Comparison of ENCODE assay signal across 9 cellular contexts in genomic region chr16:88383401-88384221, GRCh38. TPM values are rescaled to one million over a fixed set of nuclear protein-coding genes. Genes with fewer than 3 reads are reported as not detected.
DNase-seq lines count a peak whose midpoint lies in the region; ATAC-seq, FAIRE-seq and TF ChIP-seq lines count a peak whose summit lies in the region.
"Had no signal": no experiment of that assay in that cellular context is flagged by ENCODE, and none has a peak within 500 bp of the region (broad histone marks: within the 10 kb centered on the region; RNA-seq: fewer than 3 reads in every experiment).

No MANE protein-coding gene starts in this region.

- peaks cover 42% of the 10 kb centered on the region for H4K20me1 ChIP-seq in astrocyte (ENCODE audit: insufficient read depth, low read length)

- TF ChIP-seq CTCF in astrocyte (IDR thresholded peaks at IDR 0.05; ENCODE audit: insufficient read depth, low read depth, low read length) = peak; percentile 15
- peak in 4 of 7 experiments; percentile 13 to 53 (median 44) for TF ChIP-seq CTCF in stomach (IDR thresholded peaks at IDR 0.05)

- no peaks in the 10 kb centered on the region for H3K27me3 Mint-ChIP-seq in astrocyte (ENCODE audit: low read depth, unreplicated experiment)
- H3K27me3 Mint-ChIP-seq in activated T-helper 17 cell treated with anti-CD3 and anti-CD28 coated beads, Interleukin-2, amount 50 U/mL, for 72 hours = peaks cover 30% of the 10 kb centered on the region

- H3K36me3 Mint-ChIP-seq in astrocyte (ENCODE audit: low read depth, unreplicated experiment) = peaks cover 9% of the 10 kb centered on the region
- H3K36me3 Mint-ChIP-seq in activated T-helper 17 cell treated with anti-CD3 and anti-CD28 coated beads, Interleukin-2, amount 50 U/mL, for 72 hours (ENCODE audit: low read depth) = no peaks in the 10 kb centered on the region

- peak overlapping the region; percentile 50 for H2AFZ ChIP-seq in astrocyte (ENCODE audit: low read depth, low read length)

- H3K9ac ChIP-seq in astrocyte (ENCODE audit: low read length) = peak overlapping the region; percentile 86

- 1 to 3% (median 2%) methylated on average over 8 to 94 of the region's 94 CpGs for WGBS in stomach, 5 donors

- H3K4me3 ChIP-seq in astrocyte (ENCODE audit: insufficient read depth, low read depth, low read length) = peak overlapping the region; percentile 74
- peak overlapping the region; percentile 41 to 49 (median 46) for H3K4me3 ChIP-seq in stomach

- no peak for TF ChIP-seq EP300 in stomach (IDR thresholded peaks at IDR 0.05)

- TF ChIP-seq POLR2A in stomach (IDR thresholded peaks at IDR 0.05) = no peak

- H3K27me3 ChIP-seq in astrocyte (ENCODE audit: insufficient read depth, low read length) (no peaks in the 10 kb centered on the region), stomach (peaks cover 0 to 82% (median 29%) of the 10 kb centered on the region in 3 donors)

- H3K4me3 Mint-ChIP-seq in astrocyte (ENCODE audit: unreplicated experiment) = peak overlapping the region; percentile 88
- no peak overlapping the region for H3K4me3 Mint-ChIP-seq in activated T-helper 17 cell treated with anti-CD3 and anti-CD28 coated beads, Interleukin-2, amount 50 U/mL, for 72 hours

- H3K79me2 ChIP-seq in astrocyte (ENCODE audit: insufficient read depth, low read length) = peaks cover 52% of the 10 kb centered on the region

- H3K4me1 ChIP-seq in astrocyte (ENCODE audit: insufficient read depth, low read length) (peaks cover 32% of the 10 kb centered on the region), stomach (peaks cover 28 to 38% (median 34%) of the 10 kb centered on the region in 4 donors)

- H3K36me3 ChIP-seq in astrocyte (ENCODE audit: insufficient read depth, low read length) = no peaks in the 10 kb centered on the region
- H3K36me3 ChIP-seq in stomach = no peaks in the 10 kb centered on the region

- peak overlapping the region; percentile 71 for H3K27ac ChIP-seq in astrocyte (ENCODE audit: low read depth, low read length)
- H3K27ac ChIP-seq in stomach = peak overlapping the region in 1 of 5 donors; percentile 18

- H3K9me3 ChIP-seq in astrocyte (ENCODE audit: insufficient read depth, low read depth, low read length) (no peaks in the 10 kb centered on the region), stomach (no peaks in the 10 kb centered on the region)

- H3K4me1 Mint-ChIP-seq in astrocyte (ENCODE audit: low read depth, unreplicated experiment) = peaks cover 11% of the 10 kb centered on the region
- no peaks in the 10 kb centered on the region for H3K4me1 Mint-ChIP-seq in activated T-helper 17 cell treated with anti-CD3 and anti-CD28 coated beads, Interleukin-2, amount 50 U/mL, for 72 hours

- peak overlapping the region; percentile 90 for H3K4me2 ChIP-seq in astrocyte (ENCODE audit: low read length)

- peaks cover 4% of the 10 kb centered on the region for H3K9me3 Mint-ChIP-seq in astrocyte (ENCODE audit: unreplicated experiment)
- H3K9me3 Mint-ChIP-seq in activated T-helper 17 cell treated with anti-CD3 and anti-CD28 coated beads, Interleukin-2, amount 50 U/mL, for 72 hours = no peaks in the 10 kb centered on the region

- intact Hi-C loops in stomach (cut with DNase I; ENCODE audit: low total_unique reads) = no loop called here

- H3K27ac Mint-ChIP-seq in astrocyte (ENCODE audit: unreplicated experiment) = peak overlapping the region; percentile 88
- H3K27ac Mint-ChIP-seq in activated T-helper 17 cell treated with anti-CD3 and anti-CD28 coated beads, Interleukin-2, amount 50 U/mL, for 72 hours = no peak overlapping the region

- no peak for FAIRE-seq in astrocyte (lab: Jason Lieb, UNC)
- FAIRE-seq: A204.1 had no signal

- ATAC-seq in activated T-helper 17 cell treated with anti-CD3 and anti-CD28 coated beads, Interleukin-2, amount 50 U/mL, for 72 hours (replicated peaks) = no peak
- ATAC-seq in HG03139 (IDR thresholded peaks at IDR 0.05; ENCODE audit: unreplicated experiment) = no peak

- peak; percentile 67 for DNase-seq in DMS 273 (lab: John Stamatoyannopoulos, UW; ENCODE audit: unreplicated experiment)
- DNase-seq in DMS 273 treated with DMSO at 0.1 percent for 48 hours (lab: John Stamatoyannopoulos, UW) = no peak
- DNase-seq in astrocyte (ENCODE audit: low read depth) = peak; percentile 27
- DNase-seq in islet precursor cell = peak; percentile 75
- peak; percentile 43 for DNase-seq in stomach
- no peak for DNase-seq in NCI-H2171 treated with DMSO at 0.1 percent for 48 hours (lab: John Stamatoyannopoulos, UW)

RNA-seq across cellular contexts. Expression of gene ZNF469, which starts 0.9 kb away (rescaled TPM):
- total RNA-seq in astrocyte = 17.7 and 29.4 TPM in 2 replicates
- 1 to 10 TPM in 3 of 5 donors, under 1 TPM in 2; under 0.01 to 6.2 (median 1.1) TPM for total RNA-seq in stomach
- under 1 TPM; 0.13 to 0.19 (median 0.15) TPM for polyA plus RNA-seq in stomach
- under 1 TPM; 0.26 to 0.30 TPM for total RNA-seq in activated T-helper 17 cell treated with anti-CD3 and anti-CD28 coated beads, Interleukin-2, amount 50 U/mL, for 72 hours

Comparison
In these comparisons a context has a peak if more than half of its experiments do, and no peak if none do; other contexts are left out.
1. DNase-seq: peak in DMS 273 (single experiment), astrocyte (single experiment), islet precursor cell (single experiment) and stomach (single experiment); none in DMS 273 treated with DMSO at 0.1 percent for 48 hours (single experiment) and NCI-H2171 treated with DMSO at 0.1 percent for 48 hours (single experiment).